Comparison of ENCODE assay signal across 1 cellular context in the genomic region with DNA sequence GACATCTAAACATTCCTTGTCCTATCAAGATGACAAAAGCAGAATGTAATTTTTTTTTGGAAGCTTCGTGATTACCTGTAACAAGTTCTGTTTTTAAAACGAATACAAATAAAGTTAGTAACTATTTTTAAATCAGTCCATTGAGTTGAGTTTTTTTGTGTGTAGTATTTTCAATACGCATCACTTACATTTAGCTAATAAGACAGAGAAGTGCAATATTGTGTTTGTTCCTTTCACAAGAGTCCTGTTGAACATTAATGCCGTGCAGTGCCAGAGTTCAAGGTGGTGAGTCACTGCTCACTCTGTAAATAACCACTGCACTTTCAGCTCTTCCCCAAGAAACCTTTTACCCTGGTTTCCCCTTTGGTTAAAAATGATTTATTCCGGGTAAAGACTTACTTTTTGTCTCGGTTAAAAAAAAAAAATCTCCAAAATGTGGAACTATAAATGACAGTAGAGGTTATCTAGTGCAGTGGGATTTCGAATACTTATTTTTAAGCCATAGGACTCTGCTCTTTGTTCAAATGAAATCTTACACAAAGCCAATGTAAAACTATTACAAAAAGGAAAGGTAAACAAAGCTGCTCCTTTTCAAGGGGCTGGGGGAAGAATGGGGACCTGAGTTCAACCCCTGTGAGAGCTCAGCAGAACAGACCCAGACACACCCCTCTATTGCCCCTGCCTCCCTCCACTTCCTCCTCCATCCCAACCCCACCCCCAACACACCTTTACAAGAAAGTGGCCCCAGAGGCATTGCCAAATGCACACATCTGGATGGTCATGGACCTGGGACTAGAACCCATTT.
A peak's percentile ranks its signal among the peaks of the same experiment; 100 is the strongest.
TF ChIP-seq lines count a peak whose summit lies in the region.

No MANE protein-coding gene starts in this region.

TF ChIP-seq in HepG2, 621 proteins besides CTCF, POLR2A, EP300 and RAD21 (continued from another document and continues in another):
- TF ChIP-seq AHDC1 (CRISPR knock-in tag; IDR thresholded peaks at IDR 0.05; ENCODE audit: borderline replicate concordance) (peak; percentile 89), ZNF574 (CRISPR knock-in tag; IDR thresholded peaks at IDR 0.05) (peak; percentile 6; the same call in 1 of the 2 replicates), ZBTB25 (CRISPR knock-in tag; IDR thresholded peaks at IDR 0.05) (no peak; the same call in 1 of the 2 replicates), PHF20 (CRISPR knock-in tag; IDR thresholded peaks at IDR 0.05) (no peak), MZF1 (CRISPR knock-in tag; IDR thresholded peaks at IDR 0.05; ENCODE audit: borderline replicate concordance) (no peak), ZNF329 (CRISPR knock-in tag; IDR thresholded peaks at IDR 0.05; ENCODE audit: low read depth) (no peak), ZNF7 (CRISPR knock-in tag; IDR thresholded peaks at IDR 0.05) (no peak), SOX6 (IDR thresholded peaks at IDR 0.05) (no peak), SOX6 (CRISPR knock-in tag; IDR thresholded peaks at IDR 0.05) (peak; percentile 83), CEBPB (IDR thresholded peaks at IDR 0.05; ENCODE audit: borderline replicate concordance, low read depth, low read length) (peak; percentile 84; the same call in 1 of the 2 replicates), CHD2 (IDR thresholded peaks at IDR 0.05; ENCODE audit: low read depth, low read length) (0 out of 2 replicates have a peak, but pooled peaks have one; percentile 48), SPEN (CRISPR knock-in tag; IDR thresholded peaks at IDR 0.05; ENCODE audit: low read depth) (no peak), SP1 (IDR thresholded peaks at IDR 0.05) (no peak), SP1 (CRISPR knock-in tag; IDR thresholded peaks at IDR 0.05) (no peak), ZNF784 (CRISPR knock-in tag; IDR thresholded peaks at IDR 0.05; ENCODE audit: borderline replicate concordance) (no peak), JDP2 (CRISPR knock-in tag; IDR thresholded peaks at IDR 0.05; ENCODE audit: borderline replicate concordance) (no peak), ETV6 (CRISPR knock-in tag; conservative IDR thresholded peaks at IDR 0.05) (no peak), FOXJ3 (CRISPR knock-in tag; IDR thresholded peaks at IDR 0.05; ENCODE audit: borderline replicate concordance) (peak; percentile 88), HDAC1 (CRISPR knock-in tag; IDR thresholded peaks at IDR 0.05) (peak; percentile 53; the same call in 1 of the 2 replicates), NCOA1 (CRISPR knock-in tag; IDR thresholded peaks at IDR 0.05) (0 out of 2 replicates have a peak, but pooled peaks have one; percentile 45), SRY (CRISPR knock-in tag; IDR thresholded peaks at IDR 0.05) (no peak), ZNF101 (CRISPR knock-in tag; IDR thresholded peaks at IDR 0.05; ENCODE audit: borderline replicate concordance, low read depth) (no peak), MYC (CRISPR knock-in tag; IDR thresholded peaks at IDR 0.05; ENCODE audit: borderline replicate concordance) (no peak), HNF1B (CRISPR knock-in tag; IDR thresholded peaks at IDR 0.05) (no peak), KAT8 (CRISPR knock-in tag; IDR thresholded peaks at IDR 0.05) (0 out of 2 replicates have a peak, but pooled peaks have one; percentile 18), ZNF530 (CRISPR knock-in tag; IDR thresholded peaks at IDR 0.05; ENCODE audit: low read depth) (no peak), PAXIP1 (CRISPR knock-in tag; conservative IDR thresholded peaks at IDR 0.05) (peak; percentile 97), CREBL2 (CRISPR knock-in tag; IDR thresholded peaks at IDR 0.05; ENCODE audit: borderline replicate concordance) (no peak), ZNF598 (CRISPR knock-in tag; IDR thresholded peaks at IDR 0.05; ENCODE audit: borderline replicate concordance) (no peak), ZNF333 (CRISPR knock-in tag; IDR thresholded peaks at IDR 0.05; ENCODE audit: borderline replicate concordance) (no peak)
- TF ChIP-seq, protein P1, sequence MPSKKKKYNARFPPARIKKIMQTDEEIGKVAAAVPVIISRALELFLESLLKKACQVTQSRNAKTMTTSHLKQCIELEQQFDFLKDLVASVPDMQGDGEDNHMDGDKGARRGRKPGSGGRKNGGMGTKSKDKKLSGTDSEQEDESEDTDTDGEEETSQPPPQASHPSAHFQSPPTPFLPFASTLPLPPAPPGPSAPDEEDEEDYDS (CRISPR knock-in tag; IDR thresholded peaks at IDR 0.05), result no peak
- TF ChIP-seq, protein P2, sequence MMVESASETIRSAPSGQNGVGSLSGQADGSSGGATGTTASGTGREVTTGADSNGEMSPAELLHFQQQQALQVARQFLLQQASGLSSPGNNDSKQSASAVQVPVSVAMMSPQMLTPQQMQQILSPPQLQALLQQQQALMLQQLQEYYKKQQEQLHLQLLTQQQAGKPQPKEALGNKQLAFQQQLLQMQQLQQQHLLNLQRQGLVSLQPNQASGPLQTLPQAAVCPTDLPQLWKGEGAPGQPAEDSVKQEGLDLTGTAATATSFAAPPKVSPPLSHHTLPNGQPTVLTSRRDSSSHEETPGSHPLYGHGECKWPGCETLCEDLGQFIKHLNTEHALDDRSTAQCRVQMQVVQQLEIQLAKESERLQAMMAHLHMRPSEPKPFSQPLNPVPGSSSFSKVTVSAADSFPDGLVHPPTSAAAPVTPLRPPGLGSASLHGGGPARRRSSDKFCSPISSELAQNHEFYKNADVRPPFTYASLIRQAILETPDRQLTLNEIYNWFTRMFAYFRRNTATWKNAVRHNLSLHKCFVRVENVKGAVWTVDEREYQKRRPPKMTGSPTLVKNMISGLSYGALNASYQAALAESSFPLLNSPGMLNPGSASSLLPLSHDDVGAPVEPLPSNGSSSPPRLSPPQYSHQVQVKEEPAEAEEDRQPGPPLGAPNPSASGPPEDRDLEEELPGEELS (CRISPR knock-in tag; IDR thresholded peaks at IDR 0.05), result peak; percentile 89
- TF ChIP-seq, protein P3, sequence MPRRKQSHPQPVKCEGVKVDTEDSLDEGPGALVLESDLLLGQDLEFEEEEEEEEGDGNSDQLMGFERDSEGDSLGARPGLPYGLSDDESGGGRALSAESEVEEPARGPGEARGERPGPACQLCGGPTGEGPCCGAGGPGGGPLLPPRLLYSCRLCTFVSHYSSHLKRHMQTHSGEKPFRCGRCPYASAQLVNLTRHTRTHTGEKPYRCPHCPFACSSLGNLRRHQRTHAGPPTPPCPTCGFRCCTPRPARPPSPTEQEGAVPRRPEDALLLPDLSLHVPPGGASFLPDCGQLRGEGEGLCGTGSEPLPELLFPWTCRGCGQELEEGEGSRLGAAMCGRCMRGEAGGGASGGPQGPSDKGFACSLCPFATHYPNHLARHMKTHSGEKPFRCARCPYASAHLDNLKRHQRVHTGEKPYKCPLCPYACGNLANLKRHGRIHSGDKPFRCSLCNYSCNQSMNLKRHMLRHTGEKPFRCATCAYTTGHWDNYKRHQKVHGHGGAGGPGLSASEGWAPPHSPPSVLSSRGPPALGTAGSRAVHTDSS (CRISPR knock-in tag; conservative IDR thresholded peaks at IDR 0.05), result no peak
